Comparison of ENCODE assay signal across 1 cellular context in the genomic region with DNA sequence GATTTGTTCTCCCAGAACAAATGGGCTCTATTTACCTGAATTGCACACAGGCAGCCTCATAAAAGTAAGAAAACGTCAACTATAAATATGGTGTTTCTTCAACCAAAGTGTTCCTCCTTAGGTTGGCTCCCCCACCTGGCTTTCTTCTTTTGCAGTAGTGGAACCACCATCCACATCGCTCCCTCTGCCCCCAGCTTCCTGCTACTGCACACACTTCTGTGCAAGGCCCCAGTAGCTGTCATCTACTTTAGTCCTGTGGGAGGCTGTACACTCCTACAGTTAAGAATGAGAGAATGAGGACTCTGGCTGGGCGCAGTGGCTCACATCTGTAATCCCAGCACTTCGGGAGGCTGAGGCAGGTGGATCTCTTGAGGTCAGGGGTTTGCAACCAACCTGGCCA.
TF ChIP-seq lines count a peak whose summit lies in the region.

No MANE protein-coding gene starts in this region.

TF ChIP-seq in A549, 52 proteins besides CTCF, POLR2A, EP300 and RAD21 (continued from another document):
- TF ChIP-seq, protein P1, sequence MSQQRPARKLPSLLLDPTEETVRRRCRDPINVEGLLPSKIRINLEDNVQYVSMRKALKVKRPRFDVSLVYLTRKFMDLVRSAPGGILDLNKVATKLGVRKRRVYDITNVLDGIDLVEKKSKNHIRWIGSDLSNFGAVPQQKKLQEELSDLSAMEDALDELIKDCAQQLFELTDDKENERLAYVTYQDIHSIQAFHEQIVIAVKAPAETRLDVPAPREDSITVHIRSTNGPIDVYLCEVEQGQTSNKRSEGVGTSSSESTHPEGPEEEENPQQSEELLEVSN (IDR thresholded peaks at IDR 0.05; ENCODE audit: borderline replicate concordance, low read depth): no peak
- TF ChIP-seq HOXB5 (CRISPR knock-in tag; IDR thresholded peaks at IDR 0.05): no peak
- no peak for TF ChIP-seq CEBPB (IDR thresholded peaks at IDR 0.05)
- TF ChIP-seq, protein P2, sequence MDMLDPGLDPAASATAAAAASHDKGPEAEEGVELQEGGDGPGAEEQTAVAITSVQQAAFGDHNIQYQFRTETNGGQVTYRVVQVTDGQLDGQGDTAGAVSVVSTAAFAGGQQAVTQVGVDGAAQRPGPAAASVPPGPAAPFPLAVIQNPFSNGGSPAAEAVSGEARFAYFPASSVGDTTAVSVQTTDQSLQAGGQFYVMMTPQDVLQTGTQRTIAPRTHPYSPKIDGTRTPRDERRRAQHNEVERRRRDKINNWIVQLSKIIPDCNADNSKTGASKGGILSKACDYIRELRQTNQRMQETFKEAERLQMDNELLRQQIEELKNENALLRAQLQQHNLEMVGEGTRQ (IDR thresholded peaks at IDR 0.05): no peak
- TF ChIP-seq HOXB13 (CRISPR knock-in tag; IDR thresholded peaks at IDR 0.05; ENCODE audit: low read depth): no peak
